In genomic region chr16:83937267-83937666, GRCh38 we compare ENCODE assay signal across 13 cellular contexts.
DNase-seq lines count a peak whose midpoint lies in the region; ATAC-seq and TF ChIP-seq lines count a peak whose summit lies in the region.
"Had no signal": no experiment of that assay in that cellular context is flagged by ENCODE, and none has a peak within 500 bp of the region (broad histone marks: within the 10 kb centered on the region; RNA-seq: fewer than 3 reads in every experiment).

No MANE protein-coding gene starts in this region.

- POLR2A ChIA-PET in HEK293 (lab: Yijun Ruan, JAX) = no interaction called here

- no peaks in the 10 kb centered on the region for H3K36me3 Mint-ChIP-seq in stimulated activated effector memory CD8-positive, alpha-beta T cell treated with anti-CD3 and anti-CD28 coated beads, Interleukin-12 subunit alpha, Interleukin-12 subunit beta, amount 100 ng/mL, for 72 hours
- H3K36me3 Mint-ChIP-seq: CD8-positive, alpha-beta T cell had no signal

- no peaks in the 10 kb centered on the region for H3K27me3 ChIP-seq in WERI-Rb-1 (ENCODE audit: insufficient read depth, low read depth, severe bottlenecking)

- no peaks in the 10 kb centered on the region for H3K9me3 ChIP-seq in HEK293 (ENCODE audit: control insufficient read depth, insufficient read depth, low read depth, low read length)
- no peaks in the 10 kb centered on the region for H3K9me3 ChIP-seq in WERI-Rb-1 (ENCODE audit: severe bottlenecking)
- H3K9me3 ChIP-seq: BLaER1 treated with 17β-estradiol and CSF1 and Interleukin-3, amounts not matched to agents 10 nM and 100 nM had no signal

- CTCF ChIA-PET in HEK293 (lab: Yijun Ruan, JAX) = interaction anchor here (0.8 to 4.3 kb wide), 3 partner anchors 10 to 129 kb away, joined by 3 to 29 read pairs (median 4); no protein-coding TSS in a partner anchor

- H3K27ac ChIP-seq in HEK293 (ENCODE audit: extremely low read depth, low read depth, low read length) (no peak overlapping the region), WERI-Rb-1 (peak overlapping the region; percentile 63)
- H3K27ac ChIP-seq: BLaER1 treated with 17β-estradiol and CSF1 and Interleukin-3, amounts not matched to agents 10 nM and 100 nM had no signal

- H3K36me3 ChIP-seq in HEK293 (ENCODE audit: control insufficient read depth in 2 of 2, insufficient read depth in 1 of 2, low read length in 2 of 2) (no peaks in the 10 kb centered on the region), WERI-Rb-1 (no peaks in the 10 kb centered on the region)
- H3K36me3 ChIP-seq: BLaER1 treated with 17β-estradiol and CSF1 and Interleukin-3, amounts not matched to agents 10 nM and 100 nM had no signal

- no peaks in the 10 kb centered on the region; the same call in 1 of the 2 replicates for H3K4me1 ChIP-seq in HEK293 (ENCODE audit: control insufficient read depth, insufficient read depth, low read length)

- no peak for ATAC-seq in stimulated activated effector memory CD8-positive, alpha-beta T cell treated with anti-CD3 and anti-CD28 coated beads, Interleukin-12 subunit alpha, Interleukin-12 subunit beta, amount 100 ng/mL, for 72 hours
- ATAC-seq: CD8-positive, alpha-beta T cell had no signal

- peak overlapping the region; percentile 24 for H3K27ac Mint-ChIP-seq in stimulated activated effector memory CD8-positive, alpha-beta T cell treated with anti-CD3 and anti-CD28 coated beads, Interleukin-12 subunit alpha, Interleukin-12 subunit beta, amount 100 ng/mL, for 72 hours
- H3K27ac Mint-ChIP-seq: B cell; CD8-positive, alpha-beta T cell had no signal

- H3K4me3 ChIP-seq in HEK293 (ENCODE audit: low read depth, low read length) (no peak overlapping the region), WERI-Rb-1 (ENCODE audit: low read depth, low read length) (no peak overlapping the region)
- H3K4me3 ChIP-seq: BLaER1 treated with 17β-estradiol and CSF1 and Interleukin-3, amounts not matched to agents 10 nM and 100 nM had no signal

- peaks cover 14% of the 10 kb centered on the region for H3K4me1 Mint-ChIP-seq in stimulated activated effector memory CD8-positive, alpha-beta T cell treated with anti-CD3 and anti-CD28 coated beads, Interleukin-12 subunit alpha, Interleukin-12 subunit beta, amount 100 ng/mL, for 72 hours

- in situ Hi-C loops in GM13977 (cut with MboI; ENCODE audit: low pct_unique_long_range_greater_than_20kb, low sequenced_read_pairs, unreplicated experiment) = no loop called here

- H3K4me3 Mint-ChIP-seq in stimulated activated effector memory CD8-positive, alpha-beta T cell treated with anti-CD3 and anti-CD28 coated beads, Interleukin-12 subunit alpha, Interleukin-12 subunit beta, amount 100 ng/mL, for 72 hours = no peak overlapping the region
- H3K4me3 Mint-ChIP-seq: B cell; CD8-positive, alpha-beta T cell; H9 had no signal

- TF ChIP-seq CTCF in HEK293 (tag by site-specific recombination; IDR thresholded peaks at IDR 0.05) (no peak), WERI-Rb-1 (IDR thresholded peaks at IDR 0.05; ENCODE audit: low read depth, low read length) (no peak), GM13977 (IDR thresholded peaks at IDR 0.05; ENCODE audit: extremely low read depth, insufficient read depth, missing control alignments) (no peak)

- no peak for DNase-seq in WERI-Rb-1
- no peak for DNase-seq in stimulated activated effector memory CD8-positive, alpha-beta T cell treated with anti-CD3 and anti-CD28 coated beads, Interleukin-12 subunit alpha, Interleukin-12 subunit beta, amount 100 ng/mL, for 72 hours (ENCODE audit: low spot score in 2 of 2)
- no peak for DNase-seq in activated gamma-delta T cell treated with Interleukin-2 at 50 U/mL for 16 hours
- no peak for DNase-seq in GM13977 (ENCODE audit: low spot score)
- DNase-seq: Calu3; CD8-positive, alpha-beta T cell; DMS79 treated with DMSO at 0.1 percent for 48 hours; GF-D8; GOT3; H9 had no signal

- no peaks in the 10 kb centered on the region for H3K9me3 Mint-ChIP-seq in stimulated activated effector memory CD8-positive, alpha-beta T cell treated with anti-CD3 and anti-CD28 coated beads, Interleukin-12 subunit alpha, Interleukin-12 subunit beta, amount 100 ng/mL, for 72 hours
- H3K9me3 Mint-ChIP-seq: CD8-positive, alpha-beta T cell; H9 had no signal

TF ChIP-seq in HEK293, 187 proteins besides CTCF, POLR2A, EP300 and RAD21:
- no peak for TF ChIP-seq BCL11B (tag by site-specific recombination; IDR thresholded peaks at IDR 0.05; ENCODE audit: low read depth)
- TF ChIP-seq ZSCAN30 (tag by site-specific recombination; IDR thresholded peaks at IDR 0.05) = no peak
- TF ChIP-seq ZNF677 (tag by site-specific recombination; IDR thresholded peaks at IDR 0.05) = no peak
- TF ChIP-seq REPIN1 (tag by site-specific recombination; IDR thresholded peaks at IDR 0.05; ENCODE audit: low read depth) = no peak
- no peak for TF ChIP-seq KLF16 (tag by site-specific recombination; IDR thresholded peaks at IDR 0.05)
- no peak for TF ChIP-seq ZNF473 (tag by site-specific recombination; IDR thresholded peaks at IDR 0.05)
- 0 out of 2 replicates have a peak, but pooled peaks have one; percentile 40 for TF ChIP-seq ZNF580 (tag by site-specific recombination; IDR thresholded peaks at IDR 0.05)
TF ChIP-seq in HEK293: peak in this region for 1.
